Comparison of ENCODE assay signal across 17 cellular contexts in the genomic region with DNA sequence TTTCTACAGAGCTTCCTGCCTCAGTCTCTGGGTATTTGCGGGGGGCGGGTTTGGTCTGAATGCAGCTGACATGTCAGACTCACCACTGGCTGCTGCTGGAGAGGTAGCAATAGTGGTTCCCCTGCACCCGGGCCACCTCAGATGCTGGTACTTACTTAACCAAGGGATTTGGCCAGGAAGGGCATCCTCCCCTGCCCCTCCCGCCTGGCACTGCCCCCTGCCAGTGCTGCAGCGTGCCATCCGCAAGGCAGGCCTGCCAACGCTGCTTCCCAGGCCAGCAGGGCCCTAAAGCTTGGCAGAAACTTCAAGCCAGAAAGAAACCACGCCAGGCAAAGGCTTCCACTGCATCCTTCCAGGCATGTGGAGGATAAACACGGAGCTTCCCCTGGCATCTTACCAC. TPM values are rescaled to one million over a fixed set of nuclear protein-coding genes. Genes with fewer than 3 reads are reported as not detected.
DNase-seq lines count a peak whose midpoint lies in the region; ATAC-seq lines count a peak whose summit lies in the region.
"Had no signal": no experiment of that assay in that cellular context is flagged by ENCODE, and none has a peak within 500 bp of the region (broad histone marks: within the 10 kb centered on the region; RNA-seq: fewer than 3 reads in every experiment).

No MANE protein-coding gene starts in this region.

- H3K9ac ChIP-seq in iPS-20b (ENCODE audit: low read depth, low read length), result peak overlapping the region; percentile 63; the same call in 1 of the 2 replicates

- no peaks in the 10 kb centered on the region for H3K27me3 ChIP-seq in iPS-20b (ENCODE audit: insufficient read depth, low read length)
- H3K27me3 ChIP-seq: neutrophil had no signal

- intact Hi-C loops in Right ventricle myocardium inferior (cut with DNase I), result no loop called here
- intact Hi-C loops in cardiac septum (cut with DNase I), result no loop called here

- no peaks in the 10 kb centered on the region for H3K9me3 ChIP-seq in iPS-20b (ENCODE audit: insufficient read depth, low read depth, low read length)
- H3K9me3 ChIP-seq: neutrophil had no signal

- H3K36me3 ChIP-seq in iPS-20b (ENCODE audit: insufficient read depth, low read depth, low read length), result peaks cover 39% of the 10 kb centered on the region

- H3K4me3 ChIP-seq in iPS-20b (ENCODE audit: low read length), result no peak overlapping the region

- DNase-seq in Right ventricle myocardium inferior (ENCODE audit: missing footprints), result peak; percentile 53
- no peak for DNase-seq in cardiac septum (ENCODE audit: low spot score)
- DNase-seq in anterior cingulate cortex (lab: John Stamatoyannopoulos, UW), result peak in 37 of 58 donors; percentile 11 to 69 (median 35)
- DNase-seq in kidney tubule cell (ENCODE audit: low spot score), result no peak
- no peak for DNase-seq in activated CD4-positive, alpha-beta T cell treated with anti-CD3 and anti-CD28 coated beads, Interleukin-2, amount 50 U/mL, for 4 hours
- DNase-seq: activated CD4-positive, alpha-beta T cell treated with anti-CD3 and anti-CD28 coated beads, Interleukin-2, amount 10 ng/mL, durations not matched to agents 24 days and 14 days; activated T-cell treated with anti-CD3 and anti-CD28 coated beads, Interleukin-2, amount 50 U/mL, for 1 hour; CD8-positive, alpha-beta memory T cell; DMS79; MM.1S; NCI-H1694 treated with DMSO at 0.1 percent for 48 hours; OCI-M1; stimulated activated naive CD8-positive, alpha-beta T cell treated with anti-CD3 and anti-CD28 coated beads, Interleukin-15, amount 100 ng/mL, for 72 hours had no signal

- H3K4me1 ChIP-seq in iPS-20b (ENCODE audit: insufficient read depth, low read length), result peaks cover 24% of the 10 kb centered on the region; the same call in 1 of the 2 replicates

- no peak overlapping the region for H3K27ac ChIP-seq in iPS-20b (ENCODE audit: low read length)
- peak overlapping the region; percentile 31 for H3K27ac ChIP-seq in temporal lobe (ENCODE audit: low read depth, low read length)
- H3K27ac ChIP-seq: neutrophil had no signal

- ATAC-seq in Right ventricle myocardium inferior (peak; percentile 37), GM21619 (IDR thresholded peaks at IDR 0.05; ENCODE audit: unreplicated experiment) (no peak)

RNA-seq across cellular contexts. Expression of a gene that starts 22.1 kb away (rescaled TPM):
- total RNA-seq in Right ventricle myocardium inferior, result 25.6 TPM
- 33.0 TPM for total RNA-seq in cardiac septum
- total RNA-seq in temporal lobe, result 28.8 TPM

Comparison
In these comparisons a context has a peak if more than half of its experiments do, and no peak if none do; other contexts are left out.
1. DNase-seq: peak in Right ventricle myocardium inferior (single experiment) and anterior cingulate cortex (37 of 58); none in cardiac septum (single experiment), kidney tubule cell (single experiment) and activated CD4-positive, alpha-beta T cell treated with anti-CD3 and anti-CD28 coated beads, Interleukin-2, amount 50 U/mL, for 4 hours (0 of 2).